Comparison of ENCODE assay signal across 1 cellular context in the genomic region with DNA sequence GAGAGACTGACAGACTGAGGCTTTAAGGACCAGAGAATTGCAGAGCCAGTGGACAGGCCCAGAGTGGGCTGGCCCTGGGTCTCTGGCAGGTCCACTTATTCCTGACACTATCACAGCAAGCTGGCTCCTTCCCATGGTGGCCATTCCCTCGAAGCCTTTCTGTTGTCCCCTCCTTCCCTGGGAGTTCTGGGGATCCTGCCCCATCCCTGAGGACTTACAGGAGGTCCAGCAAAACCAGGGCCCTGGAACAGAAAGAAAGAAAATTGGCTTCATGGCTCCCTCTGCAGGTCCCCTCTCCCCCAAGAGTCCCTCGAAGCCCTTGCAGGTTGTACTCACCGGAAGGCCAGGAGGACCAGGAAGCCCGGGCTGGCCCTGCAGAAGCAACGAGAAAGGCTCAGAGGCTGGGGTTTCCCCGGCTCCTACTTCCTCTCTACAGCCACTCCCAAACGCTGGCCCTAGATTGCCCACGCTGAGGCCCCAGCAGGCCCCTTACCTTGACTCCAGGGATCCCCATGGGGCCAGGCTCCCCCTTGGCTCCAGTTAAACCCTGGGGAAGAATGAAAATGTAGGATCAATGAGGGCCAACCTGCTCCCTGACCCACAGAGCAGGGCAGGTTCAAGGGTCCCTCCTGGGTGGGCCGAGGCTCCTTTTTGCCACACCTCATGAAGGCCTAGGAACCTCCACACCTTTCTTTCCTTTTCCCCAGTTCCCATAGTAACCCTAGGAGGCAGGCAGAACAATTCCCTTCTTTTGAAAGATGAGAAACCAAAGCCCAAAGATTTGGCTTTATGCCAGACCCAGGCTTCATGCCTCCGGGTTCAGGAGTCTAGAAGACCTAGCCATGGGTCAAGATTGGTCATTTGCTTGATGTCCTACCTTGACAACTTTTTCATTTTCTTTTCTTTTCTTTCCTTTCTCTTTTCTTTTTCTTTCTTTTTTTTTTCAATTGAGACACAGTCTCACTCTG.
TF ChIP-seq lines count a peak whose summit lies in the region.

No MANE protein-coding gene starts in this region.

TF ChIP-seq in SK-N-SH, 30 proteins besides CTCF, POLR2A, EP300 and RAD21 (continued from another document):
- TF ChIP-seq, protein P1, sequence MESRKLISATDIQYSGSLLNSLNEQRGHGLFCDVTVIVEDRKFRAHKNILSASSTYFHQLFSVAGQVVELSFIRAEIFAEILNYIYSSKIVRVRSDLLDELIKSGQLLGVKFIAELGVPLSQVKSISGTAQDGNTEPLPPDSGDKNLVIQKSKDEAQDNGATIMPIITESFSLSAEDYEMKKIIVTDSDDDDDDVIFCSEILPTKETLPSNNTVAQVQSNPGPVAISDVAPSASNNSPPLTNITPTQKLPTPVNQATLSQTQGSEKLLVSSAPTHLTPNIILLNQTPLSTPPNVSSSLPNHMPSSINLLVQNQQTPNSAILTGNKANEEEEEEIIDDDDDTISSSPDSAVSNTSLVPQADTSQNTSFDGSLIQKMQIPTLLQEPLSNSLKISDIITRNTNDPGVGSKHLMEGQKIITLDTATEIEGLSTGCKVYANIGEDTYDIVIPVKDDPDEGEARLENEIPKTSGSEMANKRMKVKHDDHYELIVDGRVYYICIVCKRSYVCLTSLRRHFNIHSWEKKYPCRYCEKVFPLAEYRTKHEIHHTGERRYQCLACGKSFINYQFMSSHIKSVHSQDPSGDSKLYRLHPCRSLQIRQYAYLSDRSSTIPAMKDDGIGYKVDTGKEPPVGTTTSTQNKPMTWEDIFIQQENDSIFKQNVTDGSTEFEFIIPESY (IDR thresholded peaks at IDR 0.05; ENCODE audit: borderline replicate concordance, low read depth): no peak
- TF ChIP-seq POLR2AphosphoS5 (IDR thresholded peaks at IDR 0.05; ENCODE audit: low read depth, low read length) (no peak), TAF1 (IDR thresholded peaks at IDR 0.05; ENCODE audit: borderline replicate concordance, low read depth, low read length) (no peak)
